Comparison of ENCODE assay signal across 8 cellular contexts in genomic region chr3:40476478-40477470, GRCh38. TPM values are rescaled to one million over a fixed set of nuclear protein-coding genes. Genes with fewer than 3 reads are reported as not detected.
DNase-seq lines count a peak whose midpoint lies in the region; ATAC-seq, FAIRE-seq and TF ChIP-seq lines count a peak whose summit lies in the region.

Gene ZNF619, plus strand, starts transcription at chr3:40477122. Its CDS starts 858 bp downstream, at chr3:40477980.

- H3K4me3 ChIP-seq in adrenal gland, result peak within 1 kb of the TSS; percentile 50 to 69 (median 69)
- H3K4me3 ChIP-seq in heart right ventricle, result peak within 1 kb of the TSS; percentile 71 to 94 (median 84)
- peak within 1 kb of the TSS; percentile 37 to 91 (median 70) for H3K4me3 ChIP-seq in pancreas
- peak within 1 kb of the TSS; percentile 75 to 89 for H3K4me3 ChIP-seq in vagina

- TF ChIP-seq POLR2A in adrenal gland (IDR thresholded peaks at IDR 0.05) (peak in 1 of 2 donors; percentile 22), vagina (IDR thresholded peaks at IDR 0.05) (no peak)

- H3K9me3 ChIP-seq in ES-I3 (ENCODE audit: control insufficient read depth, insufficient read depth, low read length) (no peaks in the 10 kb centered on the region), adrenal gland (replicated peaks in 1 of 3) (no peaks in the 10 kb centered on the region), heart right ventricle (no peaks in the 10 kb centered on the region), pancreas (no peaks in the 10 kb centered on the region), vagina (no peaks in the 10 kb centered on the region)

- DNase-seq in KG1 (lab: John Stamatoyannopoulos, UW) (peak; percentile 59), SK-N-DZ (ENCODE audit: low spot score) (peak; percentile 61), adrenal gland (peak; percentile 62 to 83 (median 74)), heart right ventricle (peak; percentile 76 to 82), pancreas (peak; percentile 73 to 91 (median 78)), vagina (ENCODE audit: extremely low spot score in 2 of 2) (no peak)

- ATAC-seq in GM21576 (IDR thresholded peaks at IDR 0.05; ENCODE audit: unreplicated experiment) (peak; percentile 86), heart right ventricle (peak; percentile 91 to 97 (median 96)), pancreas (peak; percentile 94 to 99 (median 98))

- intact Hi-C loops in adrenal gland (cut with DNase I) (loop anchor here in 1 of 2 donors (2.0 kb wide), 1 partner anchor 50 kb away; no protein-coding TSS in a partner anchor), heart right ventricle (cut with DNase I) (loop anchor here in 4 of 10 donors (2.0 to 10.0 kb wide), 3 partner anchors 46 to 48 kb away; partner anchors contain the start of gene ZNF621 (in 4 of the 4)), pancreas (cut with DNase I) (no loop called here), vagina (cut with DNase I) (no loop called here)

- H3K27ac ChIP-seq in adrenal gland (peak within 1 kb of the TSS in 3 of 5 donors; percentile 35 to 56 (median 45)), heart right ventricle (peak within 1 kb of the TSS in 9 of 10 donors; percentile 69 to 92 (median 78)), pancreas (peak within 1 kb of the TSS in 2 of 4 donors; percentile 55 to 67), vagina (peak within 1 kb of the TSS; percentile 70)

- FAIRE-seq in pancreas (lab: Jason Lieb, UNC), result no peak

- no peak for TF ChIP-seq CTCF in adrenal gland (IDR thresholded peaks at IDR 0.05)
- no peak for TF ChIP-seq CTCF in heart right ventricle (IDR thresholded peaks at IDR 0.05)
- TF ChIP-seq CTCF in pancreas (IDR thresholded peaks at IDR 0.05), result no peak
- TF ChIP-seq CTCF in vagina (IDR thresholded peaks at IDR 0.05), result no peak

- peak within 1 kb of the TSS; percentile 91 for H3K9ac ChIP-seq in ES-I3 (ENCODE audit: low read depth, low read length)

- 0 out of 2 replicates have a peak, but pooled peaks cover 5% of the 10 kb centered on the region for H3K4me1 ChIP-seq in ES-I3 (ENCODE audit: insufficient read depth, low read length)
- peaks cover 4 to 6% of the 10 kb centered on the region in 2 donors for H3K4me1 ChIP-seq in adrenal gland (replicated peaks in 1 of 2)
- peaks cover 0 to 17% (median 11%) of the 10 kb centered on the region in 9 donors for H3K4me1 ChIP-seq in heart right ventricle
- H3K4me1 ChIP-seq in pancreas, result no peaks in the 10 kb centered on the region
- peaks cover 7% of the 10 kb centered on the region for H3K4me1 ChIP-seq in vagina

- 6 to 9% (median 8%) methylated on average over 37 to 48 of the region's 48 CpGs for WGBS in adrenal gland, 4 donors
- 13 to 17% methylated on average over 48 of the region's 48 CpGs for whole genome bisulfite sequencing in heart right ventricle, 2 donors
- 5 to 6% methylated on average over 48 of the region's 48 CpGs for WGBS in pancreas, 2 donors

- H3K27me3 ChIP-seq in adrenal gland, result no peaks in the 10 kb centered on the region
- H3K27me3 ChIP-seq in heart right ventricle, result no peaks in the 10 kb centered on the region
- no peaks in the 10 kb centered on the region for H3K27me3 ChIP-seq in pancreas
- no peaks in the 10 kb centered on the region for H3K27me3 ChIP-seq in vagina

- H3K36me3 ChIP-seq in ES-I3 (ENCODE audit: insufficient read depth, low read length) (no peaks in the 10 kb centered on the region), adrenal gland (replicated peaks in 1 of 2) (peaks cover 0 to under 1% of the 10 kb centered on the region in 2 donors), heart right ventricle (peaks cover 0 to 35% (median 18%) of the 10 kb centered on the region in 9 donors), pancreas (peaks cover 0 to 3% (median 0%) of the 10 kb centered on the region in 3 donors), vagina (peaks cover 0 to 6% of the 10 kb centered on the region in 2 donors)

RNA-seq across cellular contexts. Expression of gene ZNF619, which starts in this region (rescaled TPM):
- 2.7 and 6.0 TPM in 2 replicates for polyA plus RNA-seq in SK-N-DZ (2014; cell fraction: cytosol; rRNA removed)
- 1.5 and 2.5 TPM in 2 replicates for polyA plus RNA-seq in SK-N-DZ (2014; cell fraction: nucleus; rRNA removed)
- 10 to 100 TPM in 1 of 8 donors, 1 to 10 TPM in 6, under 1 TPM in 1; 0.79 to 11.0 (median 6.9) TPM for total RNA-seq in adrenal gland
- polyA plus RNA-seq in adrenal gland, result 1 to 10 TPM in 2 of 3 donors, under 1 TPM in 1; 0.77 to 4.9 (median 1.2) TPM
- total RNA-seq in heart right ventricle, result 1 to 10 TPM; 3.0 to 6.1 (median 5.0) TPM
- polyA plus RNA-seq in heart right ventricle, result 1 to 10 TPM; 1.0 to 1.7 TPM
- 1 to 10 TPM; 2.9 to 7.1 (median 4.0) TPM for total RNA-seq in pancreas
- 1 to 10 TPM in 1 of 2 donors, under 1 TPM in 1; 0.76 to 1.3 TPM for polyA plus RNA-seq in pancreas
- 3.2 TPM for total RNA-seq in vagina

Comparison
In these comparisons a context has a peak if more than half of its experiments do, and no peak if none do; other contexts are left out.
1. DNase-seq: peak in KG1 (single experiment), SK-N-DZ (single experiment), adrenal gland (7 of 7), heart right ventricle (2 of 2) and pancreas (6 of 6); none in vagina (0 of 2).
2. Peak in every context shown above with its lines, with median percentiles within 50 percentile points of each other: ATAC-seq and H3K4me3 ChIP-seq.